2 cellular contexts compared by ENCODE assay signal in genomic region chr14:52692248-52692962, GRCh38.
TF ChIP-seq lines count a peak whose summit lies in the region.

No MANE protein-coding gene starts in this region.

TF ChIP-seq in SK-N-SH treated with all-trans-retinoic acid at 6 μM for 48 hours, 23 proteins besides CTCF, POLR2A, EP300 and RAD21:
- TF ChIP-seq CREB5 (CRISPR knock-in tag; IDR thresholded peaks at IDR 0.05; ENCODE audit: low read depth) (no peak), TSHZ2 (CRISPR knock-in tag; IDR thresholded peaks at IDR 0.05) (peak; percentile 51; the same call in 1 of the 2 replicates), ESRRG (CRISPR knock-in tag; IDR thresholded peaks at IDR 0.05) (no peak), RARB (CRISPR knock-in tag; IDR thresholded peaks at IDR 0.05) (no peak), CSDC2 (CRISPR knock-in tag; IDR thresholded peaks at IDR 0.05) (no peak), ZC3H10 (CRISPR knock-in tag; IDR thresholded peaks at IDR 0.05) (no peak), TCF4 (CRISPR knock-in tag; IDR thresholded peaks at IDR 0.05; ENCODE audit: borderline replicate concordance) (peak; percentile 74; the same call in 1 of the 2 replicates), TOX (CRISPR knock-in tag; IDR thresholded peaks at IDR 0.05; ENCODE audit: borderline replicate concordance) (no peak), ARNTL (CRISPR knock-in tag; IDR thresholded peaks at IDR 0.05; ENCODE audit: borderline replicate concordance, low read depth) (no peak), ZFP3 (CRISPR knock-in tag; IDR thresholded peaks at IDR 0.05) (no peak), ISL1 (CRISPR knock-in tag; IDR thresholded peaks at IDR 0.05) (no peak), POU6F1 (CRISPR knock-in tag; IDR thresholded peaks at IDR 0.05; ENCODE audit: borderline replicate concordance, low read depth) (no peak), ZFP30 (CRISPR knock-in tag; IDR thresholded peaks at IDR 0.05) (no peak), PPARA (CRISPR knock-in tag; IDR thresholded peaks at IDR 0.05; ENCODE audit: borderline replicate concordance) (no peak)

TF ChIP-seq in endothelial cell of umbilical vein, 7 proteins besides CTCF, POLR2A, EP300 and RAD21 (continued from another document):
- no peak for TF ChIP-seq GATA2 (IDR thresholded peaks at IDR 0.05; ENCODE audit: insufficient read depth, insufficient read length, low read depth, low read length)
- no peak for TF ChIP-seq EZH2 (IDR thresholded peaks at IDR 0.05; ENCODE audit: borderline replicate concordance, low read depth, low read length, severe bottlenecking)
- TF ChIP-seq MAX (IDR thresholded peaks at IDR 0.05; ENCODE audit: insufficient read depth, insufficient read length): no peak
